In the genomic region with DNA sequence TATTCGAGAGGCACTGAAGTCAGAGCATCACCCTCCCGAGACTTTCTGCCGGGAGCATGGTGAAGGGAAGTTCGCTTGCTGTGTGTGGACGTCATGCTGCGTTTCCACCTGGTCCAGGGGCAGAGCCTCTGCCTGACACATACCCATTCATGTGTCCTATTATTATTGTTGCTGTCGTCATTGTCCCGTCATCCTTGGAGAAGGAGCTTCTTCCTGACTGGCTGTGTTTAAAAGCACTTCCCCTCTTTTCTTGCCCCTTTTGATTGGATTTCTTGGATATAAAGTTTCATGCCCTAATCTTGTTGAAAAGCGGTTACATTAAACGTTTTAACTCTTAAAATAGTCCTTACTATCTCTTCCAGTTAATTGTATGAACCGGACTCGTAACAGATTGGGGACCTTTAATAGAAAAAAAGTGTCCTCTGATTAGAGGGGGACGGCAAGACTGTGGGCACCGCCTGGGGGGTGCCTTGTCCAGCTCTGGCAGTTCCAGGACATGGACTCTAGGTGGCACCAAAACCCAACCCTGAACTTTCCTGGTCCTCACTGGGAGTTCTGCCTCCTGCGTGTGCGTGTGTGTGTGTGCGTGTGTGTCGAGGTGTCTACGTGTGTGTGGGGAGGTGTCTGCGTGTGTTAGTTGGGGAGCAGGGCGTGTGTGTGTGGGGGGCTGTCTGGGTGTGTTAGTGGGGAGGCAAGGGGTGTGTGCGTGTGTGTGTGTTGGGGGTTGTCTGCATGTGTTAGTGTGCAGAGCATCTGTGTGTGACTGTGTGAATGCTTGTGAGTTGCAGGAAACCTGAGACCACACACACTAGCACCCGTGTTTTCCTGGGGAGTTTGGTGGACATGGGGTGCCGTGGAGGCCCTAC, we compare ENCODE assay signal across 1 cellular context.
A peak's percentile ranks its signal among the peaks of the same experiment; 100 is the strongest.
TF ChIP-seq lines count a peak whose summit lies in the region.

No MANE protein-coding gene starts in this region.

TF ChIP-seq in H1, 55 proteins besides CTCF, POLR2A, EP300 and RAD21:
- no peak for TF ChIP-seq POU5F1 (IDR thresholded peaks at IDR 0.05; ENCODE audit: low read depth, low read length)
- no peak for TF ChIP-seq ZNF274 (IDR thresholded peaks at IDR 0.05; ENCODE audit: borderline replicate concordance, extremely low read depth, low read length)
- no peak for TF ChIP-seq TAF1 (IDR thresholded peaks at IDR 0.05; ENCODE audit: low read depth, low read length)
- TF ChIP-seq TEAD4 (IDR thresholded peaks at IDR 0.05; ENCODE audit: low read depth, low read length), result no peak
- TF ChIP-seq YY1 (IDR thresholded peaks at IDR 0.05; ENCODE audit: low read depth, low read length), result no peak
- no peak for TF ChIP-seq KDM1A (IDR thresholded peaks at IDR 0.05; ENCODE audit: borderline replicate concordance, low read length)
- no peak for TF ChIP-seq MAFK (IDR thresholded peaks at IDR 0.05; ENCODE audit: low read depth, low read length)
- no peak for TF ChIP-seq SP1 (IDR thresholded peaks at IDR 0.05; ENCODE audit: low read depth, low read length)
- no peak for TF ChIP-seq PHF8 (conservative IDR thresholded peaks at IDR 0.05; ENCODE audit: low read depth, low read length)
- TF ChIP-seq SIX5 (IDR thresholded peaks at IDR 0.05; ENCODE audit: low read depth, low read length), result no peak
- no peak for TF ChIP-seq RNF2 (IDR thresholded peaks at IDR 0.05; ENCODE audit: borderline replicate concordance, low read depth, low read length, missing control alignments, poor library complexity, severe bottlenecking)
- TF ChIP-seq E2F6 (IDR thresholded peaks at IDR 0.05), result no peak
- no peak for TF ChIP-seq RBBP5 (IDR thresholded peaks at IDR 0.05; ENCODE audit: borderline replicate concordance, low read depth, low read length)
- no peak for TF ChIP-seq HDAC6 (IDR thresholded peaks at IDR 0.05; ENCODE audit: low read depth, low read length)
- TF ChIP-seq TCF12 (IDR thresholded peaks at IDR 0.05; ENCODE audit: low read depth, low read length), result no peak
- peak; percentile 57; the same call in 1 of the 2 replicates for TF ChIP-seq GABPA (IDR thresholded peaks at IDR 0.05; ENCODE audit: borderline replicate concordance, insufficient read depth, low read length)
- TF ChIP-seq CTBP2 (IDR thresholded peaks at IDR 0.05; ENCODE audit: borderline replicate concordance, insufficient read depth, insufficient read length, low read length), result no peak
- peak; percentile 26; the same call in 1 of the 2 replicates for TF ChIP-seq BACH1 (IDR thresholded peaks at IDR 0.05; ENCODE audit: low read length)
- no peak for TF ChIP-seq KDM4A (IDR thresholded peaks at IDR 0.05; ENCODE audit: low read depth, low read length, severe bottlenecking)
- no peak for TF ChIP-seq SAP30 (IDR thresholded peaks at IDR 0.05; ENCODE audit: insufficient read depth, insufficient replicate concordance, low read length)
- 0 out of 4 replicates have a peak, but pooled peaks of 1 of the 2 experiments have one; percentile 39 for TF ChIP-seq HDAC2 (IDR thresholded peaks at IDR 0.05; ENCODE audit: borderline replicate concordance in 1 of 2, low read depth in 2 of 2, low read length in 2 of 2)
- no peak for TF ChIP-seq BRCA1 (IDR thresholded peaks at IDR 0.05; ENCODE audit: low read depth, low read length)
- no peak for TF ChIP-seq FOSL1 (IDR thresholded peaks at IDR 0.05; ENCODE audit: insufficient read depth, low read depth, low read length)
- no peak for TF ChIP-seq SIRT6 (IDR thresholded peaks at IDR 0.05; ENCODE audit: low read length)
